8 cellular contexts compared by ENCODE assay signal in the genomic region with DNA sequence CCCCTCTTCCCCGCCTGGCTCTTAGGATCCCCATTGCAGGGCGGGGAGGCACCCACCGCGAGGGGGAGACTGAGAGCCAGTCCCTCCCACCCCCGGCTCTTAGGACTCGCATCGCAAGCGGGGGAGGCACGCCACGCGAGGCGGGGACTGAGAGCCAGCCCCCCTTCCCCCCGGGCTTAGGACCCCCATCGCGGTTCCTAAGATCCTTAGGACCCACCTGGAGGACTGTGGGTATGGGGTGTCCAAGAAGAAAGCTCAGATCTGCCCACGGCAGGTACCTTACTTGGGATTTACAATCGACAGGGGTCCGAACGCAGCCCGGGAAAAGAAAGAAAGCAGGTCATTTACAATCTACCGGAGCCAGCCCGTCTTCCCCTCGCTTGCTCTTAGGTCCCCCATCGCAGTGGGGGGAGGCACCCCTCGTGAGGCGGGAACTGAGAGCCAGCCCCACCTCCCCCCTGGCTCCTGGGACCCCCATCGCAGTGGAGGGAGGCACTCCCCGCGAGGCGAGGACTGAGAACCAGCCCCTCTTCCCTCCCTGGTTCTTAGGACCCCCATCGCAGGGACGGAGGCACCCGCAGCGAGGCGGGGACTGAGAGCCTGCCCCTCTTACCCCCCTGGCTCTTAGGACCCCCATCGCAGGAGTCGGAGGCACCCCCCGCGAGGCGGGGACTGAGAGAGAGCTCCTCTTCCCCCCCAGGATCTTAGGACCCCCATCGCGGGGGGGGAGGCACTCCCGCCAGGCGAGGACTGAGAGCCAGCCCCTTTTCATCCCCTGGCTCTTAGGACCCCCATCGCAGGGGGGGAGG. TPM values are rescaled to one million over a fixed set of nuclear protein-coding genes. Genes with fewer than 3 reads are reported as not detected.
DNase-seq lines count a peak whose midpoint lies in the region; ATAC-seq and TF ChIP-seq lines count a peak whose summit lies in the region.

No MANE protein-coding gene starts in this region.

- WGBS in lower leg skin, 2 donors, result 2 to 10% methylated on average over 31 to 40 of the region's 45 CpGs

- ATAC-seq in GM19452 (IDR thresholded peaks at IDR 0.05; ENCODE audit: unreplicated experiment), result peak; percentile 65

- TF ChIP-seq CTCF in LNCaP clone FGC (IDR thresholded peaks at IDR 0.05; ENCODE audit: control insufficient read depth, extremely low read depth, insufficient read depth) (peak; percentile 56), VCaP (conservative IDR thresholded peaks at IDR 0.05) (peak; percentile 89), lower leg skin (IDR thresholded peaks at IDR 0.05) (no peak)

- intact Hi-C loops in lower leg skin (cut with DNase I; ENCODE audit: low total_unique reads), result loop anchor here (5.0 kb wide), 1 partner anchor 120 kb away; no protein-coding TSS in a partner anchor

- H3K27ac ChIP-seq in VCaP, result peak overlapping the region; percentile 21; the same call in 1 of the 2 replicates

- peak; percentile 71 for DNase-seq in COLO668 (lab: John Stamatoyannopoulos, UW; ENCODE audit: unreplicated experiment)
- no peak for DNase-seq in LNCaP clone FGC (ENCODE audit: low read depth)
- DNase-seq in cerebellar cortex (ENCODE audit: low spot score), result peak; percentile 8
- DNase-seq in lower leg skin (ENCODE audit: low spot score in 2 of 2), result peak in 1 of 2 donors; percentile 76
- DNase-seq in stimulated activated CD8-positive, alpha-beta memory T cell treated with anti-CD3 and anti-CD28 coated beads, Interleukin-12 subunit alpha, Interleukin-12 subunit beta, amount 100 ng/mL, for 1 hour (ENCODE audit: low read depth), result peak; percentile 34
- DNase-seq in NCI-H226, result no peak

- H3K4me3 ChIP-seq in LNCaP clone FGC (ENCODE audit: low read depth, low read length) (peak overlapping the region; percentile 56), lower leg skin (ENCODE audit: low read depth, poor library complexity, severe bottlenecking) (peak overlapping the region; percentile 14)

- TF ChIP-seq POLR2A in lower leg skin (IDR thresholded peaks at IDR 0.05), result no peak

RNA-seq across cellular contexts. Expression of gene DDX11, which starts 43.7 kb away (rescaled TPM):
- 10 to 100 TPM; 23.5 to 26.8 (median 25.7) TPM for total RNA-seq in lower leg skin

Comparison
In these comparisons a context has a peak if more than half of its experiments do, and no peak if none do; other contexts are left out.
1. DNase-seq: peak in COLO668 (single experiment), cerebellar cortex (single experiment) and stimulated activated CD8-positive, alpha-beta memory T cell treated with anti-CD3 and anti-CD28 coated beads, Interleukin-12 subunit alpha, Interleukin-12 subunit beta, amount 100 ng/mL, for 1 hour (single experiment); none in LNCaP clone FGC (single experiment) and NCI-H226 (single experiment).
2. CTCF ChIP-seq: peak in LNCaP clone FGC (single experiment) and VCaP (single experiment); none in lower leg skin (0 of 3).